18 cellular contexts compared by ENCODE assay signal in genomic region chr13:104592127-104592526, GRCh38.
A peak's percentile ranks its signal among the peaks of the same experiment; 100 is the strongest.
DNase-seq lines count a peak whose midpoint lies in the region; ATAC-seq lines count a peak whose summit lies in the region.
"Had no signal": no experiment of that assay in that cellular context is flagged by ENCODE, and none has a peak within 500 bp of the region (broad histone marks: within the 10 kb centered on the region; RNA-seq: fewer than 3 reads in every experiment).

No MANE protein-coding gene starts in this region.

- peak; percentile 7 for DNase-seq in HPDE6-E6E7 (ENCODE audit: extremely low spot score)
- peak; percentile 73 for DNase-seq in adipocyte (ENCODE audit: low read depth)
- peak; percentile 72 for DNase-seq in fibroblast of peridontal ligament (ENCODE audit: extremely low read depth)
- peak; percentile 71 for DNase-seq in non-pigmented ciliary epithelial cell (ENCODE audit: low read depth)
- no peak for DNase-seq in activated naive CD8-positive, alpha-beta T cell treated with anti-CD3 and anti-CD28 coated beads for 36 hours
- DNase-seq: activated CD4-positive, alpha-beta T cell treated with anti-CD3 and anti-CD28 coated beads, Interleukin-2, amount 50 U/mL, for 1 hour; activated T-cell treated with anti-CD3 and anti-CD28 coated beads, Interleukin-2, amount 50 U/mL, for 72 hours; AML-193; gastrocnemius medialis; NCI-H1048; nucleus accumbens; stimulated activated naive CD4-positive, alpha-beta T cell had no signal

- no peaks in the 10 kb centered on the region for H3K4me1 Mint-ChIP-seq in activated naive CD8-positive, alpha-beta T cell treated with anti-CD3 and anti-CD28 coated beads for 36 hours

- H3K27me3 ChIP-seq in adipocyte (replicated peaks; ENCODE audit: control insufficient read depth, insufficient read depth, low read length): no peaks in the 10 kb centered on the region
- H3K27me3 ChIP-seq: gastrocnemius medialis had no signal

- ATAC-seq in HG03280 (IDR thresholded peaks at IDR 0.05; ENCODE audit: unreplicated experiment) (no peak), GM18868 (IDR thresholded peaks at IDR 0.05; ENCODE audit: unreplicated experiment) (no peak), HG02870 (IDR thresholded peaks at IDR 0.05; ENCODE audit: unreplicated experiment) (no peak)
- ATAC-seq: activated T-cell treated with anti-CD3 and anti-CD28 coated beads, Interleukin-2, amount 50 U/mL, for 72 hours; gastrocnemius medialis; Right ventricle myocardium inferior had no signal

- no peaks in the 10 kb centered on the region for H3K27me3 Mint-ChIP-seq in activated naive CD8-positive, alpha-beta T cell treated with anti-CD3 and anti-CD28 coated beads for 36 hours
- H3K27me3 Mint-ChIP-seq: dendritic cell treated with granulocyte-macrophage colony-stimulating factor and Interleukin-4, amounts not matched to agents 40 ng/mL and 50 ng/mL, for 4 days had no signal

- no peak overlapping the region for H3K4me3 Mint-ChIP-seq in activated naive CD8-positive, alpha-beta T cell treated with anti-CD3 and anti-CD28 coated beads for 36 hours
- H3K4me3 Mint-ChIP-seq: activated T-cell treated with anti-CD3 and anti-CD28 coated beads, Interleukin-2, amount 50 U/mL, for 72 hours; dendritic cell treated with granulocyte-macrophage colony-stimulating factor and Interleukin-4, amounts not matched to agents 40 ng/mL and 50 ng/mL, for 4 days had no signal

- no peaks in the 10 kb centered on the region for H3K9me3 ChIP-seq in adipocyte (ENCODE audit: control insufficient read depth, low read length)
- H3K9me3 ChIP-seq: gastrocnemius medialis had no signal

- no peak overlapping the region for H3K9ac ChIP-seq in adipocyte (ENCODE audit: low read length)

- H3K4me3 ChIP-seq in adipocyte (ENCODE audit: low read length): no peak overlapping the region
- H3K4me3 ChIP-seq: gastrocnemius medialis, smooth muscle cell had no signal

- H3K27ac Mint-ChIP-seq in activated naive CD8-positive, alpha-beta T cell treated with anti-CD3 and anti-CD28 coated beads for 36 hours: no peak overlapping the region
- H3K27ac Mint-ChIP-seq: activated T-cell treated with anti-CD3 and anti-CD28 coated beads, Interleukin-2, amount 50 U/mL, for 72 hours; dendritic cell treated with granulocyte-macrophage colony-stimulating factor and Interleukin-4, amounts not matched to agents 40 ng/mL and 50 ng/mL, for 4 days had no signal

- H3K9me3 Mint-ChIP-seq in activated naive CD8-positive, alpha-beta T cell treated with anti-CD3 and anti-CD28 coated beads for 36 hours: no peaks in the 10 kb centered on the region
- H3K9me3 Mint-ChIP-seq: activated T-cell treated with anti-CD3 and anti-CD28 coated beads, Interleukin-2, amount 50 U/mL, for 72 hours; dendritic cell treated with granulocyte-macrophage colony-stimulating factor and Interleukin-4, amounts not matched to agents 40 ng/mL and 50 ng/mL, for 4 days had no signal

- no peaks in the 10 kb centered on the region for H3K36me3 ChIP-seq in adipocyte (ENCODE audit: control insufficient read depth, insufficient read depth, low read length, severe bottlenecking)
- H3K36me3 ChIP-seq: gastrocnemius medialis had no signal

- H3K4me1 ChIP-seq in adipocyte (ENCODE audit: control insufficient read depth, insufficient read depth, low read length): no peaks in the 10 kb centered on the region
- H3K4me1 ChIP-seq: gastrocnemius medialis had no signal

- no peaks in the 10 kb centered on the region for H3K36me3 Mint-ChIP-seq in activated naive CD8-positive, alpha-beta T cell treated with anti-CD3 and anti-CD28 coated beads for 36 hours
